Comparison of ENCODE assay signal across 1 cellular context in genomic region chr5:73030531-73030930, GRCh38.
TF ChIP-seq lines count a peak whose summit lies in the region.

No MANE protein-coding gene starts in this region.

TF ChIP-seq in SK-N-SH, 30 proteins besides CTCF, POLR2A, EP300 and RAD21 (continued from another document):
- no peak for TF ChIP-seq PBX3 (IDR thresholded peaks at IDR 0.05)
- no peak for TF ChIP-seq FOXM1 (IDR thresholded peaks at IDR 0.05; ENCODE audit: low read depth)
- TF ChIP-seq, protein P1, sequence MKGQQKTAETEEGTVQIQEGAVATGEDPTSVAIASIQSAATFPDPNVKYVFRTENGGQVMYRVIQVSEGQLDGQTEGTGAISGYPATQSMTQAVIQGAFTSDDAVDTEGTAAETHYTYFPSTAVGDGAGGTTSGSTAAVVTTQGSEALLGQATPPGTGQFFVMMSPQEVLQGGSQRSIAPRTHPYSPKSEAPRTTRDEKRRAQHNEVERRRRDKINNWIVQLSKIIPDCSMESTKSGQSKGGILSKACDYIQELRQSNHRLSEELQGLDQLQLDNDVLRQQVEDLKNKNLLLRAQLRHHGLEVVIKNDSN (IDR thresholded peaks at IDR 0.05; ENCODE audit: borderline replicate concordance, low read depth): no peak
- TF ChIP-seq MXI1 (IDR thresholded peaks at IDR 0.05; ENCODE audit: low read depth, low read length): no peak
- no peak for TF ChIP-seq GABPA (IDR thresholded peaks at IDR 0.05; ENCODE audit: low read depth)
- no peak for TF ChIP-seq JUND (IDR thresholded peaks at IDR 0.05)
- TF ChIP-seq FOXJ3 (CRISPR knock-in tag; IDR thresholded peaks at IDR 0.05): no peak
